8 cellular contexts compared by ENCODE assay signal in genomic region chr20:1225263-1225728, GRCh38. TPM values are rescaled to one million over a fixed set of nuclear protein-coding genes. Genes with fewer than 3 reads are reported as not detected.
A peak's percentile ranks its signal among the peaks of the same experiment; 100 is the strongest.
DNase-seq lines count a peak whose midpoint lies in the region; ATAC-seq lines count a peak whose summit lies in the region.

No MANE protein-coding gene starts in this region.

- no peaks in the 10 kb centered on the region for H3K9me3 Mint-ChIP-seq in activated CD8-positive, alpha-beta memory T cell treated with anti-CD3 and anti-CD28 coated beads, Interleukin-2, amount 10 ng/mL, durations not matched to agents 7 days and 5 days (ENCODE audit: low read depth)
- H3K9me3 Mint-ChIP-seq in activated CD8-positive, alpha-beta T cell treated with anti-CD3 and anti-CD28 coated beads, Interleukin-2, amount 10 ng/mL, durations not matched to agents 7 days and 5 days (ENCODE audit: insufficient read depth): no peaks in the 10 kb centered on the region
- H3K9me3 Mint-ChIP-seq in immature natural killer cell: peaks cover 0 to 12% (median 0%) of the 10 kb centered on the region in 6 donors

- peaks cover 52% of the 10 kb centered on the region for H3K27me3 Mint-ChIP-seq in activated CD8-positive, alpha-beta memory T cell treated with anti-CD3 and anti-CD28 coated beads, Interleukin-2, amount 10 ng/mL, durations not matched to agents 7 days and 5 days
- H3K27me3 Mint-ChIP-seq in activated CD8-positive, alpha-beta T cell treated with anti-CD3 and anti-CD28 coated beads, Interleukin-2, amount 10 ng/mL, durations not matched to agents 7 days and 5 days (ENCODE audit: low read depth): peaks cover 40% of the 10 kb centered on the region
- H3K27me3 Mint-ChIP-seq in immature natural killer cell (ENCODE audit: low read depth in 3 of 3): peaks cover 5 to 14% (median 7%) of the 10 kb centered on the region in 3 donors

- H3K36me3 Mint-ChIP-seq in activated CD8-positive, alpha-beta memory T cell treated with anti-CD3 and anti-CD28 coated beads, Interleukin-2, amount 10 ng/mL, durations not matched to agents 7 days and 5 days: no peaks in the 10 kb centered on the region
- H3K36me3 Mint-ChIP-seq in activated CD8-positive, alpha-beta T cell treated with anti-CD3 and anti-CD28 coated beads, Interleukin-2, amount 10 ng/mL, durations not matched to agents 7 days and 5 days (ENCODE audit: low read depth): no peaks in the 10 kb centered on the region
- no peaks in the 10 kb centered on the region for H3K36me3 Mint-ChIP-seq in immature natural killer cell

- H3K27ac Mint-ChIP-seq in activated CD8-positive, alpha-beta memory T cell treated with anti-CD3 and anti-CD28 coated beads, Interleukin-2, amount 10 ng/mL, durations not matched to agents 7 days and 5 days: no peak overlapping the region
- no peak overlapping the region for H3K27ac Mint-ChIP-seq in activated CD8-positive, alpha-beta T cell treated with anti-CD3 and anti-CD28 coated beads, Interleukin-2, amount 10 ng/mL, durations not matched to agents 7 days and 5 days
- peak overlapping the region in 1 of 6 donors; percentile 19 for H3K27ac Mint-ChIP-seq in immature natural killer cell

- peaks cover 7% of the 10 kb centered on the region for H3K4me1 ChIP-seq in thymus (ENCODE audit: control insufficient read depth, insufficient read depth, low read length)

- peak; percentile 54 for ATAC-seq in activated CD8-positive, alpha-beta memory T cell treated with anti-CD3 and anti-CD28 coated beads, Interleukin-2, amount 10 ng/mL, durations not matched to agents 7 days and 5 days
- ATAC-seq in activated CD8-positive, alpha-beta T cell treated with anti-CD3 and anti-CD28 coated beads, Interleukin-2, amount 10 ng/mL, durations not matched to agents 7 days and 5 days: peak; percentile 67
- ATAC-seq in GM21717 (IDR thresholded peaks at IDR 0.05; ENCODE audit: unreplicated experiment): no peak

- DNase-seq in activated CD8-positive, alpha-beta memory T cell treated with anti-CD3 and anti-CD28 coated beads, Interleukin-2, amount 10 ng/mL, durations not matched to agents 7 days and 5 days: no peak
- no peak for DNase-seq in activated CD8-positive, alpha-beta memory T cell treated with anti-CD3 and anti-CD28 coated beads, Interleukin-2, amount 50 U/mL, for 48 hours
- DNase-seq in activated CD8-positive, alpha-beta T cell treated with anti-CD3 and anti-CD28 coated beads, Interleukin-2, amount 10 ng/mL, durations not matched to agents 7 days and 5 days: no peak
- DNase-seq in immature natural killer cell (no peak), NCI-H128 (lab: John Stamatoyannopoulos, UW; ENCODE audit: unreplicated experiment) (no peak)
- DNase-seq in central memory CD4-positive, alpha-beta T cell: no peak

- CTCF ChIA-PET in activated CD8-positive, alpha-beta memory T cell treated with anti-CD3 and anti-CD28 coated beads, Interleukin-2, amount 10 ng/mL, durations not matched to agents 7 days and 5 days (lab: Charles Lee): interaction anchor here (1.1 to 2.7 kb wide), 2 partner anchors 12 to 173 kb away, joined by 3 to 10 read pairs; no protein-coding TSS in a partner anchor
- CTCF ChIA-PET in activated CD8-positive, alpha-beta T cell treated with anti-CD3 and anti-CD28 coated beads, Interleukin-2, amount 10 ng/mL, durations not matched to agents 7 days and 5 days (lab: Charles Lee): interaction anchor here (1.0 to 4.0 kb wide), 2 partner anchors 12 to 213 kb away, joined by 3 to 20 read pairs; no protein-coding TSS in a partner anchor

- H3K36me3 ChIP-seq in thymus (ENCODE audit: control insufficient read depth, insufficient read depth): no peaks in the 10 kb centered on the region

- 13% methylated on average over 26 of the region's 26 CpGs for WGBS in thymus

- H3K27me3 ChIP-seq in thymus (ENCODE audit: control insufficient read depth, insufficient read depth): peaks cover 13% of the 10 kb centered on the region

- peaks cover 1% of the 10 kb centered on the region for H3K9me3 ChIP-seq in thymus (ENCODE audit: control insufficient read depth)

- H3K4me3 Mint-ChIP-seq in activated CD8-positive, alpha-beta memory T cell treated with anti-CD3 and anti-CD28 coated beads, Interleukin-2, amount 10 ng/mL, durations not matched to agents 7 days and 5 days: peak overlapping the region; percentile 55
- H3K4me3 Mint-ChIP-seq in activated CD8-positive, alpha-beta T cell treated with anti-CD3 and anti-CD28 coated beads, Interleukin-2, amount 10 ng/mL, durations not matched to agents 7 days and 5 days: peak overlapping the region; percentile 64
- peak overlapping the region; percentile 53 to 76 (median 67) for H3K4me3 Mint-ChIP-seq in immature natural killer cell

- H3K4me3 ChIP-seq in thymus (ENCODE audit: low read length): peak overlapping the region; percentile 59

- peaks cover 13% of the 10 kb centered on the region for H3K4me1 Mint-ChIP-seq in activated CD8-positive, alpha-beta memory T cell treated with anti-CD3 and anti-CD28 coated beads, Interleukin-2, amount 10 ng/mL, durations not matched to agents 7 days and 5 days
- peaks cover 11% of the 10 kb centered on the region for H3K4me1 Mint-ChIP-seq in activated CD8-positive, alpha-beta T cell treated with anti-CD3 and anti-CD28 coated beads, Interleukin-2, amount 10 ng/mL, durations not matched to agents 7 days and 5 days (ENCODE audit: low read depth)
- H3K4me1 Mint-ChIP-seq in immature natural killer cell: peaks cover 11 to 13% of the 10 kb centered on the region in 2 donors

- no peak overlapping the region for H3K27ac ChIP-seq in thymus (ENCODE audit: low read depth)

- POLR2A ChIA-PET in activated CD8-positive, alpha-beta T cell treated with anti-CD3 and anti-CD28 coated beads, Interleukin-2, amount 10 ng/mL, durations not matched to agents 7 days and 5 days (lab: Charles Lee): interaction anchor here (0.6 kb wide), 1 partner anchor 76 kb away, joined by 3 read pairs; no protein-coding TSS in a partner anchor

RNA-seq across cellular contexts. Expression of gene RAD21L1, which starts 0.5 kb away (rescaled TPM):
- under 1 TPM in 1 of 2 experiments, not detected in 1; 0.67 TPM for total RNA-seq in activated CD8-positive, alpha-beta memory T cell treated with anti-CD3 and anti-CD28 coated beads, Interleukin-2, amount 10 ng/mL, durations not matched to agents 7 days and 5 days
- under 1 TPM in 1 of 2 experiments, not detected in 1; 0.18 TPM for total RNA-seq in activated CD8-positive, alpha-beta T cell treated with anti-CD3 and anti-CD28 coated beads, Interleukin-2, amount 10 ng/mL, durations not matched to agents 7 days and 5 days
- polyA plus RNA-seq in immature natural killer cell (not detected), thymus (not detected)

RNA-seq across cellular contexts. Expression of gene C20orf202, which starts 22.0 kb away (rescaled TPM):
- total RNA-seq in activated CD8-positive, alpha-beta memory T cell treated with anti-CD3 and anti-CD28 coated beads, Interleukin-2, amount 10 ng/mL, durations not matched to agents 7 days and 5 days: not detected
- not detected for total RNA-seq in activated CD8-positive, alpha-beta T cell treated with anti-CD3 and anti-CD28 coated beads, Interleukin-2, amount 10 ng/mL, durations not matched to agents 7 days and 5 days
- not detected for polyA plus RNA-seq in immature natural killer cell
- 0.27 TPM for polyA plus RNA-seq in thymus

RNA-seq across cellular contexts. Expression of gene TMEM74B, which starts 40.5 kb away (rescaled TPM):
- total RNA-seq in activated CD8-positive, alpha-beta memory T cell treated with anti-CD3 and anti-CD28 coated beads, Interleukin-2, amount 10 ng/mL, durations not matched to agents 7 days and 5 days: under 1 TPM; 0.45 to 0.55 TPM
- total RNA-seq in activated CD8-positive, alpha-beta T cell treated with anti-CD3 and anti-CD28 coated beads, Interleukin-2, amount 10 ng/mL, durations not matched to agents 7 days and 5 days: 1 to 10 TPM in 1 of 2 experiments, under 1 TPM in 1; 0.39 to 1.1 TPM
- polyA plus RNA-seq in immature natural killer cell: not detected
- polyA plus RNA-seq in thymus: 1.3 TPM

RNA-seq across cellular contexts. Expression of gene SNPH, which starts 40.8 kb away (rescaled TPM):
- total RNA-seq in activated CD8-positive, alpha-beta memory T cell treated with anti-CD3 and anti-CD28 coated beads, Interleukin-2, amount 10 ng/mL, durations not matched to agents 7 days and 5 days: 1 to 10 TPM; 3.6 to 4.2 TPM
- total RNA-seq in activated CD8-positive, alpha-beta T cell treated with anti-CD3 and anti-CD28 coated beads, Interleukin-2, amount 10 ng/mL, durations not matched to agents 7 days and 5 days: 1 to 10 TPM; 6.5 to 7.6 TPM
- polyA plus RNA-seq in immature natural killer cell (1 to 10 TPM in 2 of 3 donors, under 1 TPM in 1; 0.59 to 2.8 (median 1.1) TPM), thymus (2.2 TPM)
